ENCODE assay signal across 1 cellular context in genomic region chr7:106704000-106704840, GRCh38.
TF ChIP-seq lines count a peak whose summit lies in the region.

No MANE protein-coding gene starts in this region.

TF ChIP-seq in IMR-90, 13 proteins besides CTCF, POLR2A, EP300 and RAD21:
- TF ChIP-seq MXI1 (IDR thresholded peaks at IDR 0.05; ENCODE audit: borderline replicate concordance, low read depth, low read length) = no peak
- TF ChIP-seq ELK1 (IDR thresholded peaks at IDR 0.05; ENCODE audit: borderline replicate concordance, low read depth, low read length) = no peak
- TF ChIP-seq FOS (IDR thresholded peaks at IDR 0.05; ENCODE audit: low read depth, low read length) = no peak
- TF ChIP-seq CHD1 (IDR thresholded peaks at IDR 0.05; ENCODE audit: low read depth, low read length) = no peak
- TF ChIP-seq USF2 (IDR thresholded peaks at IDR 0.05; ENCODE audit: low read depth, low read length) = no peak
- no peak for TF ChIP-seq SMC3 (IDR thresholded peaks at IDR 0.05; ENCODE audit: low read depth, low read length)
- no peak for TF ChIP-seq MAFK (IDR thresholded peaks at IDR 0.05; ENCODE audit: low read depth, low read length)
- TF ChIP-seq NFE2L2 (IDR thresholded peaks at IDR 0.05; ENCODE audit: low read depth, low read length) = no peak
- TF ChIP-seq CEBPB (IDR thresholded peaks at IDR 0.05; ENCODE audit: low read depth, low read length) = no peak
- TF ChIP-seq RFX5 (IDR thresholded peaks at IDR 0.05; ENCODE audit: low read depth, low read length) = no peak
- TF ChIP-seq RCOR1 (IDR thresholded peaks at IDR 0.05; ENCODE audit: insufficient replicate concordance, low read length) = no peak
- no peak for TF ChIP-seq BHLHE40 (IDR thresholded peaks at IDR 0.05; ENCODE audit: low read depth, low read length)
- TF ChIP-seq MAZ (IDR thresholded peaks at IDR 0.05; ENCODE audit: borderline replicate concordance, low read depth, low read length) = no peak
